Comparison of ENCODE assay signal across 31 cellular contexts in genomic region chr11:91688672-91689071, GRCh38.
"Had no signal": no experiment of that assay in that cellular context is flagged by ENCODE, and none has a peak within 500 bp of the region (broad histone marks: within the 10 kb centered on the region; RNA-seq: fewer than 3 reads in every experiment).

No MANE protein-coding gene starts in this region.

- ATAC-seq: activated naive CD4-positive, alpha-beta T cell treated with anti-CD3 and anti-CD28 coated beads, Interleukin-2, amount 50 U/mL, for 72 hours; activated naive CD8-positive, alpha-beta T cell treated with anti-CD3 and anti-CD28 coated beads, Interleukin-2, amount 50 U/mL, for 24 hours; activated T-cell treated with anti-CD3 and anti-CD28 coated beads, Interleukin-2, amount 50 U/mL, for 4 hours; activated T-cell treated with anti-CD3 and anti-CD28 coated beads, Interleukin-2, amount 50 U/mL, for 72 hours; activated T-helper 17 cell treated with anti-CD3 and anti-CD28 coated beads, Interleukin-2, amount 50 U/mL, for 72 hours; body of pancreas had no signal

- H3K4me1 ChIP-seq: adrenal gland, ascending aorta, body of pancreas, breast epithelium had no signal

- H3K9me3 ChIP-seq: adrenal gland, ascending aorta, body of pancreas, breast epithelium had no signal

- H3K27me3 ChIP-seq: adrenal gland, ascending aorta, body of pancreas, brain microvascular endothelial cell, breast epithelium had no signal

- H3K27ac ChIP-seq: adrenal gland, ascending aorta, body of pancreas, brain microvascular endothelial cell, breast epithelium, cardiac muscle cell had no signal

- H3K4me3 ChIP-seq: adrenal gland, ascending aorta, body of pancreas, breast epithelium, cardiac muscle cell had no signal

- DNase-seq: activated effector memory CD4-positive, alpha-beta T cell treated with anti-CD3 and anti-CD28 coated beads, Interleukin-2, amount 50 U/mL, for 16 hours; activated effector memory CD4-positive, alpha-beta T cell treated with Interleukin-2 at 50 U/mL for 16 hours; activated gamma-delta T cell; activated gamma-delta T cell treated with Interleukin-2 at 50 U/mL for 16 hours; activated naive CD4-positive, alpha-beta T cell; activated naive CD4-positive, alpha-beta T cell treated with anti-CD3 and anti-CD28 coated beads for 36 hours; activated naive CD4-positive, alpha-beta T cell treated with anti-CD3 and anti-CD28 coated beads, Interleukin-2, amount 10 ng/mL, durations not matched to agents 7 days and 5 days; activated naive CD4-positive, alpha-beta T cell treated with anti-CD3 and anti-CD28 coated beads, Interleukin-2, amount 50 U/mL, for 16 hours; activated naive CD4-positive, alpha-beta T cell treated with Interleukin-2 at 50 U/mL for 16 hours; activated naive CD8-positive, alpha-beta T cell treated with anti-CD3 and anti-CD28 coated beads for 36 hours; activated naive CD8-positive, alpha-beta T cell treated with anti-CD3 and anti-CD28 coated beads, Interleukin-2, amount 10 ng/mL, durations not matched to agents 7 days and 5 days; activated naive CD8-positive, alpha-beta T cell treated with anti-CD3 and anti-CD28 coated beads, Interleukin-2, amount 50 U/mL, for 24 hours; activated T-cell treated with anti-CD3 and anti-CD28 coated beads, Interleukin-2, amount 50 U/mL, for 24 hours; activated T-cell treated with anti-CD3 and anti-CD28 coated beads, Interleukin-2, amount 50 U/mL, for 4 hours; activated T-cell treated with anti-CD3 and anti-CD28 coated beads, Interleukin-2, amount 50 U/mL, for 48 hours; activated T-cell treated with anti-CD3 and anti-CD28 coated beads, Interleukin-2, amount 50 U/mL, for 72 hours; adrenal gland; amniotic stem cell; amygdala; anterior cingulate cortex; aorta; body of pancreas; brain microvascular endothelial cell; caudate nucleus; central memory CD4-positive, alpha-beta T cell; cerebellar nuclear complex had no signal

- H3K36me3 ChIP-seq: adrenal gland, ascending aorta, brain microvascular endothelial cell, breast epithelium, cardiac muscle cell had no signal
